ENCODE assay signal across 1 cellular context in the genomic region with DNA sequence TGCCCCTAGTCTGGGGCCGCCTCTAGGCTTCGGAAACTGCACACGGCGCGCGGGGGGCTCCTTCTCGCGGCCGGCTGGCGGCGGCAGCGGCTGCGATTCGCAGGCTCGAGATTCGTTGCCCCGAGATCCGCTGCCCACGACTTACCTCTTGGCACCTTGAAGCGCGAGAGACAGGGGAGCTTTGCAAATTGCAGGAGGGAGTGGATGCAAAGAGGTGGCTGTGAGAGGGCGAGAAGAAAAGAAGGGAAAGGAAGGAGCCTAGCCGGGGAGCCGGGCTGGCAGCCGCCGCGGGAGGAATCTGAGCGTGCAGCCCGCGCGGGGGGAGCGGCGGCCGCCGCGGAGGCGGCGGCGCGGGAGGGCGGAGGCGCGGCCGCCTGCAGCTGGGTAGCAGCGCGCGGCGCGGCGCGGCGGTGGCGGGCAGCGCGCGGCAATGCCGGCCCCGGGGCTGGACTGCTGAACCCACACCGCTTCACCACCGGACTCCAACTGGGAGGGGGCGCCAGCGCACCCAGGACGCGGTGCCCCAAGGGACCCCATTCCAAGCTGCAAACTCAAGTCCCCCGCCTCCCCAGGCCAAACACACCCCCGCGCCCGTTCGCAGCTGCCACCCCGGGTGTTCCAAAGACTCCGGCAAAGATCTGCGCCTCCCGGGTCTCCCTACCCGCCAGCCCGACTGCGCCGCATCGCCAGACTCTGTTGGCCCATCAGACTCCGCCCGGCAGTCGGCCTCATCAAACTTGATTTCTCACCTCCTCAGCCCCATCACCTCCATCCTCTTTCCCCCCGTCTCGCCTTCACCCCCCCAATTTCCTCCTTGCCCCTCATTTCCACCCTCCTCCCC.
A peak's percentile ranks its signal among the peaks of the same experiment; 100 is the strongest.
TF ChIP-seq lines count a peak whose summit lies in the region.

No MANE protein-coding gene starts in this region.

TF ChIP-seq in K562, 482 proteins besides CTCF, POLR2A, EP300 and RAD21 (continued from another document and continues in another):
- TF ChIP-seq JUN (IDR thresholded peaks at IDR 0.05; ENCODE audit: borderline replicate concordance, low read depth, low read length) (no peak), JUN (CRISPR knock-in tag; IDR thresholded peaks at IDR 0.05; ENCODE audit: borderline replicate concordance) (no peak), ARID2 (IDR thresholded peaks at IDR 0.05) (no peak), SRSF3 (IDR thresholded peaks at IDR 0.05; ENCODE audit: insufficient read depth, low read length) (no peak), KLF16 (IDR thresholded peaks at IDR 0.05) (no peak), KLF10 (CRISPR knock-in tag; IDR thresholded peaks at IDR 0.05) (no peak), XRCC4 (IDR thresholded peaks at IDR 0.05; ENCODE audit: extremely low read depth, insufficient read depth, insufficient read length) (no peak), ZBTB17 (CRISPR knock-in tag; IDR thresholded peaks at IDR 0.05) (0 out of 2 replicates have a peak, but pooled peaks have one; percentile 25), HDAC2 (IDR thresholded peaks at IDR 0.05) (0 out of 2 replicates have a peak, but pooled peaks have one; percentile 1), CREM (IDR thresholded peaks at IDR 0.05; ENCODE audit: low read depth) (no peak), HDAC1 (IDR thresholded peaks at IDR 0.05) (no peak), ETV5 (CRISPR knock-in tag; IDR thresholded peaks at IDR 0.05; ENCODE audit: low read depth) (no peak), HNRNPH1 (optimal IDR thresholded peaks at IDR 0.05; ENCODE audit: low read depth, low read length) (no peak), PTTG1 (tag; IDR thresholded peaks at IDR 0.05; ENCODE audit: low read depth) (no peak), ZNF57 (CRISPR knock-in tag; IDR thresholded peaks at IDR 0.05) (no peak), NRF1 (conservative IDR thresholded peaks at IDR 0.05 in 1 of 2, IDR thresholded peaks at IDR 0.05 in 1 of 2) (no peak; a peak in 1 of 4 replicates), CXXC5 (CRISPR knock-in tag; IDR thresholded peaks at IDR 0.05) (peak; percentile 70), ZFPM2 (CRISPR knock-in tag; IDR thresholded peaks at IDR 0.05) (no peak), MYBL2 (IDR thresholded peaks at IDR 0.05; ENCODE audit: low read depth) (no peak), MYBL2 (CRISPR knock-in tag; IDR thresholded peaks at IDR 0.05; ENCODE audit: borderline replicate concordance) (no peak)
- TF ChIP-seq, protein P1, sequence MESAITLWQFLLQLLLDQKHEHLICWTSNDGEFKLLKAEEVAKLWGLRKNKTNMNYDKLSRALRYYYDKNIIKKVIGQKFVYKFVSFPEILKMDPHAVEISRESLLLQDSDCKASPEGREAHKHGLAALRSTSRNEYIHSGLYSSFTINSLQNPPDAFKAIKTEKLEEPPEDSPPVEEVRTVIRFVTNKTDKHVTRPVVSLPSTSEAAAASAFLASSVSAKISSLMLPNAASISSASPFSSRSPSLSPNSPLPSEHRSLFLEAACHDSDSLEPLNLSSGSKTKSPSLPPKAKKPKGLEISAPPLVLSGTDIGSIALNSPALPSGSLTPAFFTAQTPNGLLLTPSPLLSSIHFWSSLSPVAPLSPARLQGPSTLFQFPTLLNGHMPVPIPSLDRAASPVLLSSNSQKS (CRISPR knock-in tag; IDR thresholded peaks at IDR 0.05) = no peak
- TF ChIP-seq, protein P2, sequence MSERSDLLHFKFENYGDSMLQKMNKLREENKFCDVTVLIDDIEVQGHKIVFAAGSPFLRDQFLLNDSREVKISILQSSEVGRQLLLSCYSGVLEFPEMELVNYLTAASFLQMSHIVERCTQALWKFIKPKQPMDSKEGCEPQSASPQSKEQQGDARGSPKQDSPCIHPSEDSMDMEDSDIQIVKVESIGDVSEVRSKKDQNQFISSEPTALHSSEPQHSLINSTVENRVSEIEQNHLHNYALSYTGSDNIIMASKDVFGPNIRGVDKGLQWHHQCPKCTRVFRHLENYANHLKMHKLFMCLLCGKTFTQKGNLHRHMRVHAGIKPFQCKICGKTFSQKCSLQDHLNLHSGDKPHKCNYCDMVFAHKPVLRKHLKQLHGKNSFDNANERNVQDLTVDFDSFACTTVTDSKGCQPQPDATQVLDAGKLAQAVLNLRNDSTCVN (CRISPR knock-in tag; IDR thresholded peaks at IDR 0.05) = peak; percentile 71; the same call in 1 of the 2 replicates
- TF ChIP-seq, protein P3, sequence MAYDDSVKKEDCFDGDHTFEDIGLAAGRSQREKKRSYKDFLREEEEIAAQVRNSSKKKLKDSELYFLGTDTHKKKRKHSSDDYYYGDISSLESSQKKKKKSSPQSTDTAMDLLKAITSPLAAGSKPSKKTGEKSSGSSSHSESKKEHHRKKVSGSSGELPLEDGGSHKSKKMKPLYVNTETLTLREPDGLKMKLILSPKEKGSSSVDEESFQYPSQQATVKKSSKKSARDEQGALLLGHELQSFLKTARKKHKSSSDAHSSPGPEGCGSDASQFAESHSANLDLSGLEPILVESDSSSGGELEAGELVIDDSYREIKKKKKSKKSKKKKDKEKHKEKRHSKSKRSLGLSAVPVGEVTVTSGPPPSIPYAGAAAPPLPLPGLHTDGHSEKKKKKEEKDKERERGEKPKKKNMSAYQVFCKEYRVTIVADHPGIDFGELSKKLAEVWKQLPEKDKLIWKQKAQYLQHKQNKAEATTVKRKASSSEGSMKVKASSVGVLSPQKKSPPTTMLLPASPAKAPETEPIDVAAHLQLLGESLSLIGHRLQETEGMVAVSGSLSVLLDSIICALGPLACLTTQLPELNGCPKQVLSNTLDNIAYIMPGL (CRISPR knock-in tag; IDR thresholded peaks at IDR 0.05) = no peak
- TF ChIP-seq, protein P4, sequence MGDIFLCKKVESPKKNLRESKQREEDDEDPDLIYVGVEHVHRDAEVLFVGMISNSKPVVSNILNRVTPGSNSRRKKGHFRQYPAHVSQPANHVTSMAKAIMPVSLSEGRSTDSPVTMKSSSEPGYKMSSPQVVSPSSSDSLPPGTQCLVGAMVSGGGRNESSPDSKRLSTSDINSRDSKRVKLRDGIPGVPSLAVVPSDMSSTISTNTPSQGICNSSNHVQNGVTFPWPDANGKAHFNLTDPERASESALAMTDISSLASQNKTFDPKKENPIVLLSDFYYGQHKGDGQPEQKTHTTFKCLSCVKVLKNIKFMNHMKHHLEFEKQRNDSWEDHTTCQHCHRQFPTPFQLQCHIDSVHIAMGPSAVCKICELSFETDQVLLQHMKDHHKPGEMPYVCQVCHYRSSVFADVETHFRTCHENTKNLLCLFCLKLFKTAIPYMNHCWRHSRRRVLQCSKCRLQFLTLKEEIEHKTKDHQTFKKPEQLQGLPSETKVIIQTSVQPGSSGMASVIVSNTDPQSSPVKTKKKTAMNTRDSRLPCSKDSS (IDR thresholded peaks at IDR 0.05; ENCODE audit: low read depth, partially characterized antibody) = no peak
- TF ChIP-seq, protein P5, sequence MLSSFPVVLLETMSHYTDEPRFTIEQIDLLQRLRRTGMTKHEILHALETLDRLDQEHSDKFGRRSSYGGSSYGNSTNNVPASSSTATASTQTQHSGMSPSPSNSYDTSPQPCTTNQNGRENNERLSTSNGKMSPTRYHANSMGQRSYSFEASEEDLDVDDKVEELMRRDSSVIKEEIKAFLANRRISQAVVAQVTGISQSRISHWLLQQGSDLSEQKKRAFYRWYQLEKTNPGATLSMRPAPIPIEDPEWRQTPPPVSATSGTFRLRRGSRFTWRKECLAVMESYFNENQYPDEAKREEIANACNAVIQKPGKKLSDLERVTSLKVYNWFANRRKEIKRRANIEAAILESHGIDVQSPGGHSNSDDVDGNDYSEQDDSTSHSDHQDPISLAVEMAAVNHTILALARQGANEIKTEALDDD (IDR thresholded peaks at IDR 0.05) = no peak
- TF ChIP-seq, protein P6, sequence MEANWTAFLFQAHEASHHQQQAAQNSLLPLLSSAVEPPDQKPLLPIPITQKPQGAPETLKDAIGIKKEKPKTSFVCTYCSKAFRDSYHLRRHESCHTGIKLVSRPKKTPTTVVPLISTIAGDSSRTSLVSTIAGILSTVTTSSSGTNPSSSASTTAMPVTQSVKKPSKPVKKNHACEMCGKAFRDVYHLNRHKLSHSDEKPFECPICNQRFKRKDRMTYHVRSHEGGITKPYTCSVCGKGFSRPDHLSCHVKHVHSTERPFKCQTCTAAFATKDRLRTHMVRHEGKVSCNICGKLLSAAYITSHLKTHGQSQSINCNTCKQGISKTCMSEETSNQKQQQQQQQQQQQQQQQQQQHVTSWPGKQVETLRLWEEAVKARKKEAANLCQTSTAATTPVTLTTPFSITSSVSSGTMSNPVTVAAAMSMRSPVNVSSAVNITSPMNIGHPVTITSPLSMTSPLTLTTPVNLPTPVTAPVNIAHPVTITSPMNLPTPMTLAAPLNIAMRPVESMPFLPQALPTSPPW (CRISPR knock-in tag; IDR thresholded peaks at IDR 0.05) = peak; percentile 99
- TF ChIP-seq, protein P7, sequence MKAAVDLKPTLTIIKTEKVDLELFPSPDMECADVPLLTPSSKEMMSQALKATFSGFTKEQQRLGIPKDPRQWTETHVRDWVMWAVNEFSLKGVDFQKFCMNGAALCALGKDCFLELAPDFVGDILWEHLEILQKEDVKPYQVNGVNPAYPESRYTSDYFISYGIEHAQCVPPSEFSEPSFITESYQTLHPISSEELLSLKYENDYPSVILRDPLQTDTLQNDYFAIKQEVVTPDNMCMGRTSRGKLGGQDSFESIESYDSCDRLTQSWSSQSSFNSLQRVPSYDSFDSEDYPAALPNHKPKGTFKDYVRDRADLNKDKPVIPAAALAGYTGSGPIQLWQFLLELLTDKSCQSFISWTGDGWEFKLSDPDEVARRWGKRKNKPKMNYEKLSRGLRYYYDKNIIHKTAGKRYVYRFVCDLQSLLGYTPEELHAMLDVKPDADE (conservative IDR thresholded peaks at IDR 0.05; ENCODE audit: control insufficient read depth, low read depth, low read length) = no peak; the same call in 1 of the 2 replicates
- TF ChIP-seq, protein P8, sequence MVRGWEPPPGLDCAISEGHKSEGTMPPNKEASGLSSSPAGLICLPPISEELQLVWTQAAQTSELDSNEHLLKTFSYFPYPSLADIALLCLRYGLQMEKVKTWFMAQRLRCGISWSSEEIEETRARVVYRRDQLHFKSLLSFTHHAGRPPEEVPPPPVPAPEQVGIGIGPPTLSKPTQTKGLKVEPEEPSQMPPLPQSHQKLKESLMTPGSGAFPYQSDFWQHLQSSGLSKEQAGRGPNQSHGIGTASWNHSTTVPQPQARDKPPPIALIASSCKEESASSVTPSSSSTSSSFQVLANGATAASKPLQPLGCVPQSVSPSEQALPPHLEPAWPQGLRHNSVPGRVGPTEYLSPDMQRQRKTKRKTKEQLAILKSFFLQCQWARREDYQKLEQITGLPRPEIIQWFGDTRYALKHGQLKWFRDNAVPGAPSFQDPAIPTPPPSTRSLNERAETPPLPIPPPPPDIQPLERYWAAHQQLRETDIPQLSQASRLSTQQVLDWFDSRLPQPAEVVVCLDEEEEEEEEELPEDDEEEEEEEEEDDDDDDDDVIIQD (CRISPR knock-in tag; IDR thresholded peaks at IDR 0.05) = no peak
- TF ChIP-seq, protein P9, sequence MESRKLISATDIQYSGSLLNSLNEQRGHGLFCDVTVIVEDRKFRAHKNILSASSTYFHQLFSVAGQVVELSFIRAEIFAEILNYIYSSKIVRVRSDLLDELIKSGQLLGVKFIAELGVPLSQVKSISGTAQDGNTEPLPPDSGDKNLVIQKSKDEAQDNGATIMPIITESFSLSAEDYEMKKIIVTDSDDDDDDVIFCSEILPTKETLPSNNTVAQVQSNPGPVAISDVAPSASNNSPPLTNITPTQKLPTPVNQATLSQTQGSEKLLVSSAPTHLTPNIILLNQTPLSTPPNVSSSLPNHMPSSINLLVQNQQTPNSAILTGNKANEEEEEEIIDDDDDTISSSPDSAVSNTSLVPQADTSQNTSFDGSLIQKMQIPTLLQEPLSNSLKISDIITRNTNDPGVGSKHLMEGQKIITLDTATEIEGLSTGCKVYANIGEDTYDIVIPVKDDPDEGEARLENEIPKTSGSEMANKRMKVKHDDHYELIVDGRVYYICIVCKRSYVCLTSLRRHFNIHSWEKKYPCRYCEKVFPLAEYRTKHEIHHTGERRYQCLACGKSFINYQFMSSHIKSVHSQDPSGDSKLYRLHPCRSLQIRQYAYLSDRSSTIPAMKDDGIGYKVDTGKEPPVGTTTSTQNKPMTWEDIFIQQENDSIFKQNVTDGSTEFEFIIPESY (CRISPR knock-in tag; IDR thresholded peaks at IDR 0.05) = no peak
- TF ChIP-seq, protein P10, sequence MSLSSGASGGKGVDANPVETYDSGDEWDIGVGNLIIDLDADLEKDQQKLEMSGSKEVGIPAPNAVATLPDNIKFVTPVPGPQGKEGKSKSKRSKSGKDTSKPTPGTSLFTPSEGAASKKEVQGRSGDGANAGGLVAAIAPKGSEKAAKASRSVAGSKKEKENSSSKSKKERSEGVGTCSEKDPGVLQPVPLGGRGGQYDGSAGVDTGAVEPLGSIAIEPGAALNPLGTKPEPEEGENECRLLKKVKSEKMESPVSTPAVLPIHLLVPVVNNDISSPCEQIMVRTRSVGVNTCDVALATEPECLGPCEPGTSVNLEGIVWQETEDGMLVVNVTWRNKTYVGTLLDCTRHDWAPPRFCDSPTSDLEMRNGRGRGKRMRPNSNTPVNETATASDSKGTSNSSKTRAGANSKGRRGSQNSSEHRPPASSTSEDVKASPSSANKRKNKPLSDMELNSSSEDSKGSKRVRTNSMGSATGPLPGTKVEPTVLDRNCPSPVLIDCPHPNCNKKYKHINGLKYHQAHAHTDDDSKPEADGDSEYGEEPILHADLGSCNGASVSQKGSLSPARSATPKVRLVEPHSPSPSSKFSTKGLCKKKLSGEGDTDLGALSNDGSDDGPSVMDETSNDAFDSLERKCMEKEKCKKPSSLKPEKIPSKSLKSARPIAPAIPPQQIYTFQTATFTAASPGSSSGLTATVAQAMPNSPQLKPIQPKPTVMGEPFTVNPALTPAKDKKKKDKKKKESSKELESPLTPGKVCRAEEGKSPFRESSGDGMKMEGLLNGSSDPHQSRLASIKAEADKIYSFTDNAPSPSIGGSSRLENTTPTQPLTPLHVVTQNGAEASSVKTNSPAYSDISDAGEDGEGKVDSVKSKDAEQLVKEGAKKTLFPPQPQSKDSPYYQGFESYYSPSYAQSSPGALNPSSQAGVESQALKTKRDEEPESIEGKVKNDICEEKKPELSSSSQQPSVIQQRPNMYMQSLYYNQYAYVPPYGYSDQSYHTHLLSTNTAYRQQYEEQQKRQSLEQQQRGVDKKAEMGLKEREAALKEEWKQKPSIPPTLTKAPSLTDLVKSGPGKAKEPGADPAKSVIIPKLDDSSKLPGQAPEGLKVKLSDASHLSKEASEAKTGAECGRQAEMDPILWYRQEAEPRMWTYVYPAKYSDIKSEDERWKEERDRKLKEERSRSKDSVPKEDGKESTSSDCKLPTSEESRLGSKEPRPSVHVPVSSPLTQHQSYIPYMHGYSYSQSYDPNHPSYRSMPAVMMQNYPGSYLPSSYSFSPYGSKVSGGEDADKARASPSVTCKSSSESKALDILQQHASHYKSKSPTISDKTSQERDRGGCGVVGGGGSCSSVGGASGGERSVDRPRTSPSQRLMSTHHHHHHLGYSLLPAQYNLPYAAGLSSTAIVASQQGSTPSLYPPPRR (CRISPR knock-in tag; IDR thresholded peaks at IDR 0.05; ENCODE audit: borderline replicate concordance) = no peak
- TF ChIP-seq, protein P11, sequence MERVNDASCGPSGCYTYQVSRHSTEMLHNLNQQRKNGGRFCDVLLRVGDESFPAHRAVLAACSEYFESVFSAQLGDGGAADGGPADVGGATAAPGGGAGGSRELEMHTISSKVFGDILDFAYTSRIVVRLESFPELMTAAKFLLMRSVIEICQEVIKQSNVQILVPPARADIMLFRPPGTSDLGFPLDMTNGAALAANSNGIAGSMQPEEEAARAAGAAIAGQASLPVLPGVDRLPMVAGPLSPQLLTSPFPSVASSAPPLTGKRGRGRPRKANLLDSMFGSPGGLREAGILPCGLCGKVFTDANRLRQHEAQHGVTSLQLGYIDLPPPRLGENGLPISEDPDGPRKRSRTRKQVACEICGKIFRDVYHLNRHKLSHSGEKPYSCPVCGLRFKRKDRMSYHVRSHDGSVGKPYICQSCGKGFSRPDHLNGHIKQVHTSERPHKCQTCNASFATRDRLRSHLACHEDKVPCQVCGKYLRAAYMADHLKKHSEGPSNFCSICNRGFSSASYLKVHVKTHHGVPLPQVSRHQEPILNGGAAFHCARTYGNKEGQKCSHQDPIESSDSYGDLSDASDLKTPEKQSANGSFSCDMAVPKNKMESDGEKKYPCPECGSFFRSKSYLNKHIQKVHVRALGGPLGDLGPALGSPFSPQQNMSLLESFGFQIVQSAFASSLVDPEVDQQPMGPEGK (CRISPR knock-in tag; IDR thresholded peaks at IDR 0.05; ENCODE audit: borderline replicate concordance) = no peak
